Comparison of ENCODE assay signal across 8 cellular contexts in genomic region chr19:10194500-10195198, GRCh38. TPM values are rescaled to one million over a fixed set of nuclear protein-coding genes. Genes with fewer than 3 reads are reported as not detected.
DNase-seq lines count a peak whose midpoint lies in the region; ATAC-seq and TF ChIP-seq lines count a peak whose summit lies in the region.

Gene DNMT1 (minus strand): TSS chr19:10194953. CDS start chr19:10194899, 54 bp downstream.

- DNase-seq in AG04449 (ENCODE audit: low read depth, low spot score) = peak; percentile 77
- DNase-seq in NCI-H345 (lab: John Stamatoyannopoulos, UW) = peak; percentile 97
- DNase-seq in activated B cell treated with CpG ODN at 0.5 μM for 24 hours = peak; percentile 94
- peak; percentile 98 for DNase-seq in cardiac fibroblast (ENCODE audit: low read depth in 2 of 2)
- peak; percentile 97 for DNase-seq in immature natural killer cell
- peak; percentile 90 for DNase-seq in smooth muscle cell of the brain vasculature (ENCODE audit: low read depth, low spot score)

- H3K27ac Mint-ChIP-seq in activated B cell treated with CpG ODN at 0.5 μM for 24 hours (peak within 1 kb of the TSS; percentile 89), immature natural killer cell (peak within 1 kb of the TSS; percentile 89 to 94 (median 92))

- ATAC-seq in GM18873 (IDR thresholded peaks at IDR 0.05; ENCODE audit: low FRiP score, unreplicated experiment) (peak; percentile 54), HG03159 (IDR thresholded peaks at IDR 0.05; ENCODE audit: unreplicated experiment) (peak; percentile 75), activated B cell treated with CpG ODN at 0.5 μM for 24 hours (ENCODE audit: low read depth) (peak; percentile 97)

- H3K4me3 Mint-ChIP-seq in activated B cell treated with CpG ODN at 0.5 μM for 24 hours (peak within 1 kb of the TSS; percentile 94), immature natural killer cell (peak within 1 kb of the TSS; percentile 89 to 97 (median 93))

- POLR2A ChIA-PET in AG04449 (lab: Yijun Ruan, JAX) = interaction anchor here (0.5 to 0.7 kb wide), 4 partner anchors 10 to 501 kb away, joined by 3 to 7 read pairs (median 4); no protein-coding TSS in a partner anchor
- POLR2A ChIA-PET in activated B cell treated with CpG ODN at 0.5 μM for 24 hours (lab: Charles Lee) = interaction anchor here (0.6 to 2.3 kb wide), 12 partner anchors 15 to 1262 kb away, joined by 3 to 18 read pairs (median 4); partner anchors contain the start of genes ANGPTL6, EIF3G, MRPL4 and PPAN

- H3K36me3 Mint-ChIP-seq in activated B cell treated with CpG ODN at 0.5 μM for 24 hours (ENCODE audit: low read depth) (peaks cover 9% of the 10 kb centered on the region), immature natural killer cell (peaks cover 0 to 4% (median 0%) of the 10 kb centered on the region in 3 donors)

- TF ChIP-seq CTCF in AG04449 (IDR thresholded peaks at IDR 0.05; ENCODE audit: insufficient read depth, low read length, missing control alignments) (no peak), activated B cell treated with CpG ODN at 0.5 μM for 24 hours (IDR thresholded peaks at IDR 0.05) (no peak), cardiac fibroblast (IDR thresholded peaks at IDR 0.05; ENCODE audit: low read depth, low read length) (no peak)

- intact Hi-C loops in activated B cell treated with CpG ODN at 0.5 μM for 24 hours (cut with micrococcal nuclease) = loop anchor here (1.0 to 10.0 kb wide), 6 partner anchors 34 to 372 kb away; partner anchors contain the start of genes ANGPTL6, KRI1 and PPAN

- CTCF ChIA-PET in AG04449 (lab: Yijun Ruan, JAX) (interaction anchor here (1.2 to 1.8 kb wide), 3 partner anchors 34 to 64 kb away, joined by 3 to 8 read pairs (median 5); no protein-coding TSS in a partner anchor), activated B cell treated with CpG ODN at 0.5 μM for 24 hours (lab: Charles Lee) (interaction anchor here (2.1 kb wide), 1 partner anchor 55 kb away, joined by 12 read pairs; no protein-coding TSS in a partner anchor)

- H3K27me3 Mint-ChIP-seq in activated B cell treated with CpG ODN at 0.5 μM for 24 hours = no peaks in the 10 kb centered on the region
- peaks cover 6 to 13% (median 7%) of the 10 kb centered on the region in 3 donors for H3K27me3 Mint-ChIP-seq in immature natural killer cell (ENCODE audit: low read depth in 3 of 3)

- peak within 1 kb of the TSS; percentile 94 for H3K4me3 ChIP-seq in AG04449 (ENCODE audit: low read depth, low read length)
- peak within 1 kb of the TSS; percentile 86 to 90 for H3K4me3 ChIP-seq in cardiac fibroblast (replicated peaks in 1 of 2; ENCODE audit: low read depth in 2 of 2, low read length in 2 of 2)

- H3K9me3 Mint-ChIP-seq in activated B cell treated with CpG ODN at 0.5 μM for 24 hours (no peaks in the 10 kb centered on the region), immature natural killer cell (no peaks in the 10 kb centered on the region)

- peaks cover 34% of the 10 kb centered on the region for H3K4me1 Mint-ChIP-seq in activated B cell treated with CpG ODN at 0.5 μM for 24 hours
- H3K4me1 Mint-ChIP-seq in immature natural killer cell = peaks cover 38 to 48% of the 10 kb centered on the region in 2 donors

RNA-seq across cellular contexts. Expression of gene DNMT1, which starts in this region (rescaled TPM):
- total RNA-seq in activated B cell treated with CpG ODN at 0.5 μM for 24 hours = 136 and 156 TPM in 2 replicates
- 100 to 1,000 TPM in 1 of 3 donors, 10 to 100 TPM in 2; 21.8 to 162 (median 43.3) TPM for polyA plus RNA-seq in immature natural killer cell

Comparison
In these comparisons a context has a peak if more than half of its experiments do, and no peak if none do; other contexts are left out.
1. Peak in every context shown above with its lines: DNase-seq, ATAC-seq and H3K4me3 ChIP-seq.